8 cellular contexts compared by ENCODE assay signal in the genomic region with DNA sequence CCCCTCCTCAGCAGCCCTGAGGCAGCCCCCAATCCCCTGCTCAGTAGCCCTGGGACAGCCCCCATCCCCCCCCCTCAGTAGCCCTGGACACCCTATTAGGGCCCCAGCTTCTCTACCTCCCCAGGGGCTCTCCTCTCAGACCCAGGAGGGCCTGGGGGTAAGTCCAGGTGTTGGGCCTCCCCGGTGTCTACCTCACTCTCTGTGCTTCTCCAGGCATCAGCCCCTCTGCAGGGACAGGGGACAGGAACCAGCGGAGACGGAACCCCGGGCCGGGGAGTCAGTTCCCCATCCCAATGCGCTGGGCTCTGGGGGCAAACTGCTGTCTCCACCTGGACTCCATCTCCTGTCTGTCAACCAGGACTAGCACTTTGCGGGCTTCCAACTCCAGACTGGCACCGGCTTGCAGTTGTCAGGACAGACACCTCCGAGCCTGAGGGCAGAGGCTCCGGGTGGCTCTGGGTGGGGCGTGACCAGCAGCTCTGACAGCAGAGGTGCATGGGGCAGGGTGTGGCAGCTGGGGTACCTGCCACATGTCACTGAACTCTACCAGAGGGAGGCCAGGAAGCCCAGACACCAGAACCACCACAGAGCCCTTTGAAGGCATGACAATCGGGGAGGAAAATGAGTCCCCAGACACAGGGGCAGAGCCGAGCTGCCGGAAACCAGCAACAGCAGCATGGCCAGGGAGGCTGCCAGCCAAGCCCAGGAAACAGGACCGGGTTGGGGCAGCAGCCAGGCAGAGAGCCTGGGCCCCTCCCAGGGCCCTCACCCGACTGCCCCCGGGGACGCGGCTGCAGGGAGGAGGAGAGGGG. TPM values are rescaled to one million over a fixed set of nuclear protein-coding genes. Genes with fewer than 3 reads are reported as not detected.
DNase-seq lines count a peak whose midpoint lies in the region; ATAC-seq and TF ChIP-seq lines count a peak whose summit lies in the region.

No MANE protein-coding gene starts in this region.

- no peaks in the 10 kb centered on the region for H3K9me3 Mint-ChIP-seq in activated naive CD4-positive, alpha-beta T cell treated with anti-CD3 and anti-CD28 coated beads, Interleukin-2, amount 10 ng/mL, durations not matched to agents 7 days and 5 days
- H3K9me3 Mint-ChIP-seq in naive thymus-derived CD4-positive, alpha-beta T cell: no peaks in the 10 kb centered on the region

- ATAC-seq in RWPE2 (ENCODE audit: low read depth) (peak; percentile 31; the same call in 2 of the 3 replicates), GM21723 (IDR thresholded peaks at IDR 0.05; ENCODE audit: unreplicated experiment) (no peak)
- peak; percentile 93 for ATAC-seq in naive thymus-derived CD4-positive, alpha-beta T cell

- POLR2A ChIA-PET in naive thymus-derived CD4-positive, alpha-beta T cell (lab: Charles Lee): interaction anchor here (2.5 kb wide), 1 partner anchor 11 kb away, joined by 8 read pairs; no protein-coding TSS in a partner anchor

- peak overlapping the region; percentile 52 for H3K4me3 Mint-ChIP-seq in activated naive CD4-positive, alpha-beta T cell treated with anti-CD3 and anti-CD28 coated beads, Interleukin-2, amount 10 ng/mL, durations not matched to agents 7 days and 5 days
- H3K4me3 Mint-ChIP-seq in naive thymus-derived CD4-positive, alpha-beta T cell: peak overlapping the region; percentile 30 to 83 (median 73)

- peaks cover 25% of the 10 kb centered on the region for H3K27me3 Mint-ChIP-seq in activated naive CD4-positive, alpha-beta T cell treated with anti-CD3 and anti-CD28 coated beads, Interleukin-2, amount 10 ng/mL, durations not matched to agents 7 days and 5 days
- no peaks in the 10 kb centered on the region for H3K27me3 Mint-ChIP-seq in naive thymus-derived CD4-positive, alpha-beta T cell

- H3K4me3 ChIP-seq in RWPE2 (ENCODE audit: severe bottlenecking): no peak overlapping the region
- H3K4me3 ChIP-seq in naive thymus-derived CD4-positive, alpha-beta T cell (ENCODE audit: low read length): peak overlapping the region; percentile 36

- H3K27ac Mint-ChIP-seq in activated naive CD4-positive, alpha-beta T cell treated with anti-CD3 and anti-CD28 coated beads, Interleukin-2, amount 10 ng/mL, durations not matched to agents 7 days and 5 days: peak overlapping the region; percentile 72
- peak overlapping the region in 8 of 9 donors; percentile 42 to 85 (median 72) for H3K27ac Mint-ChIP-seq in naive thymus-derived CD4-positive, alpha-beta T cell

- no peak overlapping the region for H3K27ac ChIP-seq in RWPE2 (ENCODE audit: poor library complexity, severe bottlenecking)
- no peak overlapping the region for H3K27ac ChIP-seq in naive thymus-derived CD4-positive, alpha-beta T cell (ENCODE audit: low read depth, low read length)

- H3K27me3 ChIP-seq in RWPE2 (ENCODE audit: insufficient read depth, poor library complexity, severe bottlenecking): peaks cover 19% of the 10 kb centered on the region
- no peaks in the 10 kb centered on the region for H3K27me3 ChIP-seq in naive thymus-derived CD4-positive, alpha-beta T cell (ENCODE audit: control insufficient read depth in 2 of 2, insufficient read depth in 2 of 2, low read length in 2 of 2)

- DNase-seq in Ammon's horn (ENCODE audit: low spot score) (peak; percentile 70), RWPE2 (ENCODE audit: low spot score) (no peak), ecto neural progenitor cell (ENCODE audit: low spot score) (no peak), NCI-H1436 treated with DMSO at 0.1 percent for 48 hours (lab: John Stamatoyannopoulos, UW) (no peak), NCI-H2107 treated with DMSO at 0.1 percent for 48 hours (lab: John Stamatoyannopoulos, UW; ENCODE audit: unreplicated experiment) (no peak)
- DNase-seq in activated naive CD4-positive, alpha-beta T cell treated with anti-CD3 and anti-CD28 coated beads, Interleukin-2, amount 10 ng/mL, durations not matched to agents 7 days and 5 days: peak; percentile 81
- peak in 8 of 9 donors; percentile 44 to 84 (median 76) for DNase-seq in naive thymus-derived CD4-positive, alpha-beta T cell

- peaks cover 17% of the 10 kb centered on the region for H3K4me1 Mint-ChIP-seq in activated naive CD4-positive, alpha-beta T cell treated with anti-CD3 and anti-CD28 coated beads, Interleukin-2, amount 10 ng/mL, durations not matched to agents 7 days and 5 days
- peaks cover 4 to 20% (median 6%) of the 10 kb centered on the region in 7 donors for H3K4me1 Mint-ChIP-seq in naive thymus-derived CD4-positive, alpha-beta T cell

- H3K9me3 ChIP-seq in RWPE2 (ENCODE audit: severe bottlenecking): no peaks in the 10 kb centered on the region
- H3K9me3 ChIP-seq in naive thymus-derived CD4-positive, alpha-beta T cell (ENCODE audit: control insufficient read depth in 2 of 3, low read length in 3 of 3): no peaks in the 10 kb centered on the region

- TF ChIP-seq CTCF in RWPE2 (IDR thresholded peaks at IDR 0.05; ENCODE audit: poor library complexity, severe bottlenecking): no peak

- H3K4me1 ChIP-seq in RWPE2 (ENCODE audit: insufficient read depth, poor library complexity, severe bottlenecking): no peaks in the 10 kb centered on the region
- H3K4me1 ChIP-seq in naive thymus-derived CD4-positive, alpha-beta T cell (ENCODE audit: control insufficient read depth in 2 of 2, insufficient read depth in 2 of 2, low read length in 2 of 2): peaks cover 11 to 21% of the 10 kb centered on the region in 2 donors

- intact Hi-C loops in naive thymus-derived CD4-positive, alpha-beta T cell (cut with micrococcal nuclease): loop anchor here in 1 of 2 donors (1.0 kb wide), 1 partner anchor 11 kb away; no protein-coding TSS in a partner anchor

- H3K36me3 Mint-ChIP-seq in activated naive CD4-positive, alpha-beta T cell treated with anti-CD3 and anti-CD28 coated beads, Interleukin-2, amount 10 ng/mL, durations not matched to agents 7 days and 5 days: no peaks in the 10 kb centered on the region
- no peaks in the 10 kb centered on the region for H3K36me3 Mint-ChIP-seq in naive thymus-derived CD4-positive, alpha-beta T cell

- CTCF ChIA-PET in activated naive CD4-positive, alpha-beta T cell treated with anti-CD3 and anti-CD28 coated beads, Interleukin-2, amount 10 ng/mL, durations not matched to agents 7 days and 5 days (lab: Charles Lee): no interaction called here
- CTCF ChIA-PET in naive thymus-derived CD4-positive, alpha-beta T cell (lab: Charles Lee): no interaction called here

- no peaks in the 10 kb centered on the region for H3K36me3 ChIP-seq in RWPE2 (ENCODE audit: low read depth)
- H3K36me3 ChIP-seq in naive thymus-derived CD4-positive, alpha-beta T cell (ENCODE audit: control insufficient read depth in 2 of 3, insufficient read depth in 3 of 3, low read length in 3 of 3): no peaks in the 10 kb centered on the region

RNA-seq across cellular contexts. Expression of a gene that starts 17.7 kb away (rescaled TPM):
- 10 to 100 TPM; 28.6 to 36.1 (median 32.2) TPM for total RNA-seq in naive thymus-derived CD4-positive, alpha-beta T cell
- 10 to 100 TPM; 19.6 to 24.8 TPM for polyA plus RNA-seq in naive thymus-derived CD4-positive, alpha-beta T cell

Comparison
In these comparisons a context has a peak if more than half of its experiments do, and no peak if none do; other contexts are left out.
1. DNase-seq: peak in Ammon's horn (single experiment), activated naive CD4-positive, alpha-beta T cell treated with anti-CD3 and anti-CD28 coated beads, Interleukin-2, amount 10 ng/mL, durations not matched to agents 7 days and 5 days (single experiment) and naive thymus-derived CD4-positive, alpha-beta T cell (8 of 9); none in RWPE2 (single experiment), ecto neural progenitor cell (single experiment), NCI-H1436 treated with DMSO at 0.1 percent for 48 hours (single experiment) and NCI-H2107 treated with DMSO at 0.1 percent for 48 hours (single experiment).